Comparison of ENCODE assay signal across 8 cellular contexts in the genomic region with DNA sequence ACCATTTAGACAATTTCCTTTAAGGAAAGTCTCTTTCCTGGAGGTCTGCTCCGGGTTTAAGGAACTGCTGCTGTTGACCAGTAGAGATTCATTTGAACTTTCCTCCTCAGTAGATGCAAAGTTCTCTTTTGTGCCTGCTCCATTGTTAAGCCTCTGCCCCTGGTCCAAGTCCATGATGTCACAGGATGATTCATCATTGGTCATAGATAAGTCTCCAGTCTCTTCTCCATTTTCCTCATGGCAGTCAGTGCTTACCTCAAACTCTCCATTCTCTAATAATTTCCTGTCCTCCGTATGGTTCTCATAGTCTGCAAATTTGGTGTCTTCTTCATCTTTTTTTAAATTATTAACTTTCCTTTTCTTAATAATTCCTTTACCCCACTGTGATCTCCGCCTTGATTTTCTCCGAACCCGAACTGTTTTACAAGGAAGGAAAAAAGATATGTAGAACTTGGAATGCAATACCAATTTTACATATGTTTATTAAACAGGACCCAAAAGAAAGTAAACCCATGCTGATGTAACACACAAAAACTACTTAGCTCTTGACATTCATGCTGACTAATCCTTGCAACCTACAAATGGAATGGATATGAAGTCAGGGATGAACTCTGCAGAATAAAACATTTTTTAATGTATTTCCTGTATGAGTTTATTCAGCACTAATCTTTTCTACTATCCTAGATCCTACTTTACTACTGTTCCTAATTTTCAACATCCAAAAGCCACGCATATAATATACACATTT.
DNase-seq lines count a peak whose midpoint lies in the region; ATAC-seq, FAIRE-seq and TF ChIP-seq lines count a peak whose summit lies in the region.

No MANE protein-coding gene starts in this region.

- POLR2A ChIA-PET in AG04449 (lab: Yijun Ruan, JAX): no interaction called here

- peaks cover 1% of the 10 kb centered on the region; the same call in 1 of the 2 replicates for H3K27me3 Mint-ChIP-seq in HFFc6 (ENCODE audit: insufficient read depth)
- no peaks in the 10 kb centered on the region for H3K27me3 Mint-ChIP-seq in activated CD4-positive, alpha-beta T cell treated with anti-CD3 and anti-CD28 coated beads, Interleukin-2, amount 10 ng/mL, durations not matched to agents 24 days and 14 days

- peak overlapping the region; percentile 45 for H3K4me3 Mint-ChIP-seq in HFFc6
- no peak overlapping the region for H3K4me3 Mint-ChIP-seq in activated CD4-positive, alpha-beta T cell treated with anti-CD3 and anti-CD28 coated beads, Interleukin-2, amount 10 ng/mL, durations not matched to agents 24 days and 14 days

- H3K36me3 Mint-ChIP-seq in HFFc6 (ENCODE audit: low read depth): peaks cover 23% of the 10 kb centered on the region
- peaks cover 29% of the 10 kb centered on the region for H3K36me3 Mint-ChIP-seq in activated CD4-positive, alpha-beta T cell treated with anti-CD3 and anti-CD28 coated beads, Interleukin-2, amount 10 ng/mL, durations not matched to agents 24 days and 14 days (ENCODE audit: low read depth)

- peaks cover 65% of the 10 kb centered on the region for H3K4me1 Mint-ChIP-seq in HFFc6 (ENCODE audit: low read depth)
- peaks cover 11% of the 10 kb centered on the region for H3K4me1 Mint-ChIP-seq in activated CD4-positive, alpha-beta T cell treated with anti-CD3 and anti-CD28 coated beads, Interleukin-2, amount 10 ng/mL, durations not matched to agents 24 days and 14 days

- CTCF ChIA-PET in AG04449 (lab: Yijun Ruan, JAX): interaction anchor here (0.9 to 2.7 kb wide), 5 partner anchors 14 to 341 kb away, joined by 3 to 14 read pairs (median 3); no protein-coding TSS in a partner anchor

- TF ChIP-seq CTCF in AG04449 (IDR thresholded peaks at IDR 0.05; ENCODE audit: insufficient read depth, low read length, missing control alignments) (no peak), HFFc6 (IDR thresholded peaks at IDR 0.05) (no peak)

- ATAC-seq in GM21526 (IDR thresholded peaks at IDR 0.05; ENCODE audit: low FRiP score, unreplicated experiment): no peak

- peak; percentile 97 for FAIRE-seq in islet of Langerhans (lab: Jason Lieb, UNC)

- no peak overlapping the region for H3K4me3 ChIP-seq in AG04449 (ENCODE audit: low read depth, low read length)

- intact Hi-C loops in activated CD4-positive, alpha-beta T cell treated with anti-CD3 and anti-CD28 coated beads, Interleukin-2, amount 10 ng/mL, durations not matched to agents 24 days and 14 days (cut with micrococcal nuclease): no loop called here

- H3K27ac Mint-ChIP-seq in HFFc6: peak overlapping the region; percentile 88
- H3K27ac Mint-ChIP-seq in activated CD4-positive, alpha-beta T cell treated with anti-CD3 and anti-CD28 coated beads, Interleukin-2, amount 10 ng/mL, durations not matched to agents 24 days and 14 days: no peak overlapping the region

- peak; percentile 52 for DNase-seq in AG04449 (ENCODE audit: low read depth, low spot score)
- DNase-seq in HFFc6: peak; percentile 75
- DNase-seq in amniotic epithelial cell (ENCODE audit: low read depth): peak; percentile 75
- no peak for DNase-seq in Kasumi-1 (lab: John Stamatoyannopoulos, UW)
- DNase-seq in activated T-cell treated with anti-CD3 and anti-CD28 coated beads, Interleukin-2, amount 50 U/mL, for 1 hour: no peak
- DNase-seq in activated CD4-positive, alpha-beta T cell treated with anti-CD3 and anti-CD28 coated beads, Interleukin-2, amount 10 ng/mL, durations not matched to agents 24 days and 14 days: no peak

- H3K9me3 Mint-ChIP-seq in HFFc6: no peaks in the 10 kb centered on the region
- no peaks in the 10 kb centered on the region for H3K9me3 Mint-ChIP-seq in activated CD4-positive, alpha-beta T cell treated with anti-CD3 and anti-CD28 coated beads, Interleukin-2, amount 10 ng/mL, durations not matched to agents 24 days and 14 days

Comparison
In these comparisons a context has a peak if more than half of its experiments do, and no peak if none do; other contexts are left out.
1. DNase-seq: peak in AG04449 (single experiment), HFFc6 (single experiment) and amniotic epithelial cell (single experiment); none in Kasumi-1 (0 of 2), activated T-cell treated with anti-CD3 and anti-CD28 coated beads, Interleukin-2, amount 50 U/mL, for 1 hour (single experiment) and activated CD4-positive, alpha-beta T cell treated with anti-CD3 and anti-CD28 coated beads, Interleukin-2, amount 10 ng/mL, durations not matched to agents 24 days and 14 days (single experiment).